ENCODE assay signal across 12 cellular contexts in genomic region chr12:116141110-116141832, GRCh38.
DNase-seq lines count a peak whose midpoint lies in the region; ATAC-seq and TF ChIP-seq lines count a peak whose summit lies in the region.
"Had no signal": no experiment of that assay in that cellular context is flagged by ENCODE, and none has a peak within 500 bp of the region (broad histone marks: within the 10 kb centered on the region; RNA-seq: fewer than 3 reads in every experiment).

No MANE protein-coding gene starts in this region.

- H2AK9ac ChIP-seq in IMR-90 (replicated peaks; ENCODE audit: low read depth, low read length, poor library complexity), result no peak overlapping the region

- H4K20me1 ChIP-seq in IMR-90 (ENCODE audit: insufficient read depth, low read length) (peaks cover 80% of the 10 kb centered on the region), neural progenitor cell (ENCODE audit: low read depth) (peaks cover 81% of the 10 kb centered on the region)

- peak; percentile 41 for TF ChIP-seq RAD21 in IMR-90 (IDR thresholded peaks at IDR 0.05; ENCODE audit: low read length)

- H2BK20ac ChIP-seq in IMR-90 (ENCODE audit: low read depth, low read length), result no peak overlapping the region

- no peak overlapping the region for H3K27ac ChIP-seq in CD4-positive, CD25-positive, alpha-beta regulatory T cell (ENCODE audit: insufficient read depth, low read length, poor library complexity, severe bottlenecking)
- H3K27ac ChIP-seq in IMR-90 (ENCODE audit: insufficient read depth, low read length) (no peak overlapping the region), neural progenitor cell (peak overlapping the region; percentile 49)
- H3K27ac ChIP-seq: uterus had no signal

- no peaks in the 10 kb centered on the region for H3K36me3 Mint-ChIP-seq in CD4-positive, CD25-positive, alpha-beta regulatory T cell
- H3K36me3 Mint-ChIP-seq in neural progenitor cell, result no peaks in the 10 kb centered on the region

- intact Hi-C loops in IMR-90 (cut with micrococcal nuclease), result loop anchor here (5.0 to 10.0 kb wide), 4 partner anchors 96 to 456 kb away; partner anchors contain the start of gene MED13L

- peak; percentile 31; the same call in 1 of the 2 replicates for TF ChIP-seq CTCF in IMR-90 (conservative IDR thresholded peaks at IDR 0.05; ENCODE audit: low read depth, low read length)
- TF ChIP-seq CTCF in astrocyte of the spinal cord (IDR thresholded peaks at IDR 0.05; ENCODE audit: low read depth, low read length), result peak; percentile 8
- no peak for TF ChIP-seq CTCF in neural progenitor cell (IDR thresholded peaks at IDR 0.05)

- no peak overlapping the region for H3K4me3 ChIP-seq in CD4-positive, CD25-positive, alpha-beta regulatory T cell (ENCODE audit: low read depth, low read length)
- no peak overlapping the region for H3K4me3 ChIP-seq in IMR-90 (ENCODE audit: insufficient read depth, low read depth, low read length)
- no peak overlapping the region for H3K4me3 ChIP-seq in astrocyte of the spinal cord (ENCODE audit: low read depth, low read length)
- H3K4me3 ChIP-seq in neural progenitor cell, result no peak overlapping the region
- H3K4me3 ChIP-seq: lung, uterus had no signal

- no peak overlapping the region for H3K9ac ChIP-seq in IMR-90 (ENCODE audit: low read depth, low read length)
- H3K9ac ChIP-seq in neural progenitor cell, result no peak overlapping the region

- H3K79me2 ChIP-seq in neural progenitor cell (ENCODE audit: low read depth), result peaks cover 98% of the 10 kb centered on the region

- H2AFZ ChIP-seq in IMR-90 (replicated peaks; ENCODE audit: low read length, poor library complexity) (no peak overlapping the region), neural progenitor cell (replicated peaks) (no peak overlapping the region)

- no CpG with 5 or more reads among the region's 4 CpGs for WGBS in IMR-90 (ENCODE audit: extremely low coverage in 2 of 2, insufficient read length in 1 of 2), 2 experiments

- no peak overlapping the region for H3K4me3 Mint-ChIP-seq in CD4-positive, CD25-positive, alpha-beta regulatory T cell
- no peak overlapping the region for H3K4me3 Mint-ChIP-seq in neural progenitor cell

- in situ Hi-C loops in IMR-90 (cut with MboI; ENCODE audit: low sequenced_read_pairs) (no loop called here), astrocyte of the spinal cord (cut with HindIII; ENCODE audit: low sequenced_read_pairs) (no loop called here)

- 0 out of 2 replicates have a peak overlapping the region, but pooled peaks have one; percentile 33 for H3K4ac ChIP-seq in IMR-90 (ENCODE audit: low read depth, low read length)

- no peaks in the 10 kb centered on the region for H3K9me3 ChIP-seq in CD4-positive, CD25-positive, alpha-beta regulatory T cell (ENCODE audit: control insufficient read depth in 2 of 2, low read length in 2 of 2)
- H3K9me3 ChIP-seq in IMR-90 (ENCODE audit: control insufficient read depth, insufficient read depth, low read length), result no peaks in the 10 kb centered on the region
- no peaks in the 10 kb centered on the region for H3K9me3 ChIP-seq in neural progenitor cell (ENCODE audit: low read depth)
- H3K9me3 ChIP-seq: uterus had no signal

- H3K4me2 ChIP-seq in IMR-90 (ENCODE audit: low read depth, low read length) (no peak overlapping the region), neural progenitor cell (no peak overlapping the region)

- POLR2A ChIA-PET in IMR-90 (lab: Charles Lee; ENCODE audit: unreplicated experiment), result no interaction called here

- CTCF ChIA-PET in IMR-90 (lab: Yijun Ruan, JAX), result interaction anchor here (0.8 to 1.6 kb wide), 3 partner anchors 64 to 135 kb away, joined by 3 to 5 read pairs (median 3); no protein-coding TSS in a partner anchor

- peak overlapping the region; percentile 51; the same call in 1 of the 2 replicates for H3K23ac ChIP-seq in IMR-90 (ENCODE audit: low read depth, low read length)

- H3K27ac Mint-ChIP-seq in CD4-positive, CD25-positive, alpha-beta regulatory T cell, result peak overlapping the region in 1 of 3 donors; percentile 21
- H3K27ac Mint-ChIP-seq in neural progenitor cell, result no peak overlapping the region

- H3K14ac ChIP-seq in IMR-90 (replicated peaks; ENCODE audit: low read depth, low read length), result peak overlapping the region; percentile 60; the same call in 1 of the 2 replicates

- H4K5ac ChIP-seq in IMR-90 (ENCODE audit: low read depth, low read length), result no peak overlapping the region

- no peaks in the 10 kb centered on the region for H3K27me3 ChIP-seq in CD4-positive, CD25-positive, alpha-beta regulatory T cell (ENCODE audit: control insufficient read depth, insufficient read depth, low read length)
- H3K27me3 ChIP-seq in IMR-90 (ENCODE audit: control insufficient read depth, insufficient read depth, low read length) (no peaks in the 10 kb centered on the region), neural progenitor cell (no peaks in the 10 kb centered on the region)
- H3K27me3 ChIP-seq: uterus had no signal

- H3K4me1 Mint-ChIP-seq in CD4-positive, CD25-positive, alpha-beta regulatory T cell, result peaks cover 36 to 64% (median 50%) of the 10 kb centered on the region in 4 donors
- peaks cover 31% of the 10 kb centered on the region for H3K4me1 Mint-ChIP-seq in neural progenitor cell

- peak in 2 of 3 donors; percentile 23 to 35 for DNase-seq in CD4-positive, CD25-positive, alpha-beta regulatory T cell
- DNase-seq in IMR-90, result no peak
- no peak for DNase-seq in astrocyte of the spinal cord (ENCODE audit: low read depth, low spot score)
- DNase-seq in neural progenitor cell (ENCODE audit: low spot score), result no peak
- DNase-seq in NCI-H146 (lab: John Stamatoyannopoulos, UW), result no peak
- no peak for DNase-seq in GM19238 (ENCODE audit: insufficient read length, low spot score)
- DNase-seq: NCI-H2029 treated with DMSO at 0.1 percent for 48 hours; stimulated activated CD4-positive, alpha-beta T cell treated with anti-CD3 and anti-CD28 coated beads, Interleukin-2, amount 100 ng/mL, for 24 hours; uterus had no signal

- no peak overlapping the region for H3K18ac ChIP-seq in IMR-90 (ENCODE audit: low read depth, low read length)

- no peaks in the 10 kb centered on the region for H3K9me3 Mint-ChIP-seq in CD4-positive, CD25-positive, alpha-beta regulatory T cell
- no peaks in the 10 kb centered on the region for H3K9me3 Mint-ChIP-seq in neural progenitor cell

- peaks cover 26 to 72% of the 10 kb centered on the region in 2 experiments for H3K79me1 ChIP-seq in IMR-90 (ENCODE audit: low read depth in 1 of 2, low read length in 2 of 2)

- H3K36me3 ChIP-seq in CD4-positive, CD25-positive, alpha-beta regulatory T cell (ENCODE audit: control insufficient read depth, insufficient read depth, low read length), result no peaks in the 10 kb centered on the region
- H3K36me3 ChIP-seq in IMR-90 (ENCODE audit: control insufficient read depth, insufficient read depth, low read length) (no peaks in the 10 kb centered on the region), neural progenitor cell (no peaks in the 10 kb centered on the region)
- H3K36me3 ChIP-seq: uterus had no signal

- peak overlapping the region; percentile 1; the same call in 1 of the 2 replicates for H4K91ac ChIP-seq in IMR-90 (ENCODE audit: insufficient read depth, low read depth, low read length)

- peaks cover 15% of the 10 kb centered on the region for H3K9me1 ChIP-seq in IMR-90 (ENCODE audit: insufficient read depth, low read length)

- dilution Hi-C loops in IMR-90 (cut with HindIII; ENCODE audit: low sequenced_read_pairs, unreplicated experiment), result no loop called here

- no peaks in the 10 kb centered on the region for H3F3A ChIP-seq in neural progenitor cell (ENCODE audit: low read depth)

- H3K4me1 ChIP-seq in CD4-positive, CD25-positive, alpha-beta regulatory T cell (ENCODE audit: control insufficient read depth, insufficient read depth, low read length, poor library complexity, severe bottlenecking), result peaks cover 18% of the 10 kb centered on the region
- H3K4me1 ChIP-seq in IMR-90 (ENCODE audit: control insufficient read depth, insufficient read depth, low read length) (peaks cover 12% of the 10 kb centered on the region), neural progenitor cell (peaks cover 24% of the 10 kb centered on the region)

- peak overlapping the region; percentile 80; the same call in 1 of the 2 replicates for H2AK5ac ChIP-seq in IMR-90 (ENCODE audit: low read depth, low read length)

- H2BK15ac ChIP-seq in IMR-90 (ENCODE audit: low read depth, low read length), result 0 out of 3 replicates have a peak overlapping the region, but pooled peaks have one; percentile 32

- no peak for ATAC-seq in CD4-positive, CD25-positive, alpha-beta regulatory T cell (ENCODE audit: low read depth in 2 of 2)
- ATAC-seq in IMR-90 (ENCODE audit: low read depth), result no peak
- ATAC-seq in HG03045 (IDR thresholded peaks at IDR 0.05; ENCODE audit: unreplicated experiment), result no peak
- ATAC-seq in HG03159 (IDR thresholded peaks at IDR 0.05; ENCODE audit: unreplicated experiment), result no peak

- no TSS peak for BruUV-seq in IMR-90 (replicated peaks; lab: Mats Ljungman, UMichigan)

- H4K8ac ChIP-seq in IMR-90 (ENCODE audit: low read depth in 2 of 2, low read length in 2 of 2), result no peak overlapping the region; a peak in 1 of 4 replicates

- no peak overlapping the region for H3K56ac ChIP-seq in IMR-90 (ENCODE audit: extremely low read depth, insufficient read depth, low read length)

- no peak overlapping the region for H2BK5ac ChIP-seq in IMR-90 (ENCODE audit: low read depth, low read length, poor library complexity, severe bottlenecking)

- H3K27me3 Mint-ChIP-seq in CD4-positive, CD25-positive, alpha-beta regulatory T cell, result no peaks in the 10 kb centered on the region
- no peaks in the 10 kb centered on the region for H3K27me3 Mint-ChIP-seq in neural progenitor cell (ENCODE audit: insufficient read depth, low read depth)

- no peak for TF ChIP-seq POLR2A in IMR-90 (IDR thresholded peaks at IDR 0.05; ENCODE audit: low read depth, low read length)

- H2BK120ac ChIP-seq in IMR-90 (ENCODE audit: low read depth, low read length), result 0 out of 2 replicates have a peak overlapping the region, but pooled peaks have one; percentile 12

TF ChIP-seq in IMR-90, 13 proteins besides CTCF, POLR2A, EP300 and RAD21:
- TF ChIP-seq MAFK (IDR thresholded peaks at IDR 0.05; ENCODE audit: low read depth, low read length), result no peak
- TF ChIP-seq MXI1 (IDR thresholded peaks at IDR 0.05; ENCODE audit: borderline replicate concordance, low read depth, low read length), result no peak
- no peak for TF ChIP-seq MAZ (IDR thresholded peaks at IDR 0.05; ENCODE audit: borderline replicate concordance, low read depth, low read length)
- no peak for TF ChIP-seq NFE2L2 (IDR thresholded peaks at IDR 0.05; ENCODE audit: low read depth, low read length)
- TF ChIP-seq SMC3 (IDR thresholded peaks at IDR 0.05; ENCODE audit: low read depth, low read length), result peak; percentile 23; the same call in 1 of the 2 replicates
TF ChIP-seq in IMR-90: peak in this region for 1.

Comparison
In these comparisons a context has a peak if more than half of its experiments do, and no peak if none do; other contexts are left out.
1. DNase-seq: peak in CD4-positive, CD25-positive, alpha-beta regulatory T cell (2 of 3); none in IMR-90 (single experiment), astrocyte of the spinal cord (single experiment), neural progenitor cell (single experiment), NCI-H146 (single experiment) and GM19238 (single experiment).